Comparison of ENCODE assay signal across 9 cellular contexts in the genomic region with DNA sequence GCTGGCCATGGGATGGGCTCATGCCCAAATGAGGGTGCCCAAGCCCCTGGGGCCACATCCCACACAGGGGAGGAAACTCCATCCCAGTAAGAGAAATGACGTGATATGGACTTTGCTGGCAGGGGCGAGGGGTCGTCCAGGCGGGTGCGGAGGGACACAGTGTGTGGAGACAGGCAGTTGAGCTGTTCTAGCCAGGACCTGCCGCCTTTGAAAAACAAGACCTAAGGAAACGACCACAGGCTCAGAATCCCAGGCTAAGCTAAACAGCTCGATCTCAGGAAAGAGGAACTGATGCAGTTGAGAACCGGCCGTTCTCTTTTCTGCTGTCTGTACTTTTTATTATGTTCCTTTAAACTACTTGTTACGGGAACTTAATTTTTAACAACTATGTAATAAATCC. TPM values are rescaled to one million over a fixed set of nuclear protein-coding genes. Genes with fewer than 3 reads are reported as not detected.
DNase-seq lines count a peak whose midpoint lies in the region; ATAC-seq, FAIRE-seq and TF ChIP-seq lines count a peak whose summit lies in the region.
"Had no signal": no experiment of that assay in that cellular context is flagged by ENCODE, and none has a peak within 500 bp of the region (broad histone marks: within the 10 kb centered on the region; RNA-seq: fewer than 3 reads in every experiment).

No MANE protein-coding gene starts in this region.

- H3K27me3 ChIP-seq in ectodermal cell (ENCODE audit: control insufficient read depth, insufficient read depth, low read length, poor library complexity, severe bottlenecking) (no peaks in the 10 kb centered on the region), neutrophil (no peaks in the 10 kb centered on the region), uterus (no peaks in the 10 kb centered on the region)

- TF ChIP-seq POLR2A in uterus (IDR thresholded peaks at IDR 0.05), result no peak

- DNase-seq in GM18507 (ENCODE audit: extremely low spot score, insufficient read length, low read depth) (no peak), MV-4-11 (lab: John Stamatoyannopoulos, UW) (peak; percentile 86), uterus (no peak)
- DNase-seq in activated CD8-positive, alpha-beta memory T cell treated with anti-CD3 and anti-CD28 coated beads for 24 hours, result no peak
- DNase-seq: activated gamma-delta T cell had no signal

- H3K36me3 ChIP-seq in ectodermal cell (ENCODE audit: control insufficient read depth, insufficient read depth, low read length) (no peaks in the 10 kb centered on the region), neutrophil (no peaks in the 10 kb centered on the region), uterus (no peaks in the 10 kb centered on the region)

- peak; percentile 54 for FAIRE-seq in GM18507 (lab: Jason Lieb, UNC)

- intact Hi-C loops in uterus (cut with DNase I; ENCODE audit: low total_unique reads), result no loop called here

- peak overlapping the region; percentile 39 for H3K27ac ChIP-seq in ectodermal cell (ENCODE audit: insufficient read depth, low read depth, low read length, poor library complexity, severe bottlenecking)
- peak overlapping the region; percentile 72 for H3K27ac ChIP-seq in neutrophil
- no peak overlapping the region for H3K27ac ChIP-seq in uterus

- ATAC-seq in HG02798 (IDR thresholded peaks at IDR 0.05; ENCODE audit: poor library complexity, unreplicated experiment), result no peak
- ATAC-seq in GM18870 (IDR thresholded peaks at IDR 0.05; ENCODE audit: unreplicated experiment), result no peak

- 82 to 84% methylated on average over 11 of the region's 11 CpGs for WGBS in ectodermal cell, 2 experiments

- no peaks in the 10 kb centered on the region for H3K9me3 ChIP-seq in ectodermal cell (ENCODE audit: control insufficient read depth, low read length)
- no peaks in the 10 kb centered on the region for H3K9me3 ChIP-seq in neutrophil
- no peaks in the 10 kb centered on the region for H3K9me3 ChIP-seq in uterus

- no peak overlapping the region for H3K4me3 ChIP-seq in ectodermal cell (ENCODE audit: insufficient read depth, low read depth, low read length)
- H3K4me3 ChIP-seq in neutrophil (ENCODE audit: low read depth in 1 of 2, low read length in 1 of 2), result peak overlapping the region; percentile 61 to 65
- no peak overlapping the region for H3K4me3 ChIP-seq in uterus

- H3K4me1 ChIP-seq in ectodermal cell (ENCODE audit: control insufficient read depth, insufficient read depth, low read length) (peaks cover 19% of the 10 kb centered on the region), neutrophil (ENCODE audit: control insufficient read depth in 1 of 2, insufficient read depth in 1 of 2, low read depth in 1 of 2, low read length in 1 of 2) (peaks cover 28 to 50% of the 10 kb centered on the region in 2 experiments), uterus (no peaks in the 10 kb centered on the region)

- no peak for TF ChIP-seq CTCF in neutrophil (IDR thresholded peaks at IDR 0.05)
- TF ChIP-seq CTCF in uterus (IDR thresholded peaks at IDR 0.05), result no peak

RNA-seq across cellular contexts. Expression of a gene that starts 51.1 kb away (rescaled TPM):
- polyA plus RNA-seq in ectodermal cell (2013, experiment 1 of 4), result 7.0 TPM
- polyA plus RNA-seq in ectodermal cell (2013, experiment 2 of 4), result 5.7 TPM
- 5.4 TPM for polyA plus RNA-seq in ectodermal cell (2013, experiment 3 of 4)
- polyA plus RNA-seq in ectodermal cell (2013, experiment 4 of 4), result 6.2 TPM
- 1 to 10 TPM in 3 of 4 donors, not detected in 1; 3.6 to 6.2 (median 4.1) TPM for total RNA-seq in uterus

Comparison
In these comparisons a context has a peak if more than half of its experiments do, and no peak if none do; other contexts are left out.
1. H3K27ac ChIP-seq: peak in ectodermal cell (single experiment) and neutrophil (single experiment); none in uterus (0 of 2).
2. H3K4me3 ChIP-seq: peak in neutrophil (2 of 2); none in ectodermal cell (single experiment) and uterus (0 of 2).